ENCODE assay signal across 18 cellular contexts in genomic region chrX:14865201-14865600, GRCh38.
DNase-seq lines count a peak whose midpoint lies in the region; ATAC-seq and TF ChIP-seq lines count a peak whose summit lies in the region.
"Had no signal": no experiment of that assay in that cellular context is flagged by ENCODE, and none has a peak within 500 bp of the region (broad histone marks: within the 10 kb centered on the region; RNA-seq: fewer than 3 reads in every experiment).

No MANE protein-coding gene starts in this region.

- no peaks in the 10 kb centered on the region for H3K9me3 Mint-ChIP-seq in activated naive CD8-positive, alpha-beta T cell treated with anti-CD3 and anti-CD28 coated beads, Interleukin-2, amount 50 U/mL, for 24 hours
- H3K9me3 Mint-ChIP-seq: activated CD8-positive, alpha-beta T cell treated with anti-CD3 and anti-CD28 coated beads for 36 hours had no signal

- H3K36me3 Mint-ChIP-seq in activated naive CD8-positive, alpha-beta T cell treated with anti-CD3 and anti-CD28 coated beads, Interleukin-2, amount 50 U/mL, for 24 hours (ENCODE audit: low read depth) = peaks cover 35% of the 10 kb centered on the region

- H3K27ac Mint-ChIP-seq in activated naive CD8-positive, alpha-beta T cell treated with anti-CD3 and anti-CD28 coated beads, Interleukin-2, amount 50 U/mL, for 24 hours = no peak overlapping the region
- H3K27ac Mint-ChIP-seq: activated CD8-positive, alpha-beta T cell treated with anti-CD3 and anti-CD28 coated beads for 36 hours; naive thymus-derived CD8-positive, alpha-beta T cell had no signal

- peaks cover 4% of the 10 kb centered on the region for H3K4me1 Mint-ChIP-seq in activated naive CD8-positive, alpha-beta T cell treated with anti-CD3 and anti-CD28 coated beads, Interleukin-2, amount 50 U/mL, for 24 hours

- DNase-seq in GM03348 (ENCODE audit: low spot score) (peak; percentile 18), astrocyte of the hippocampus (ENCODE audit: low read depth, low spot score) (peak; percentile 41), foreskin melanocyte (peak; percentile 61), substantia nigra (lab: John Stamatoyannopoulos, UW) (no peak), GM10266 (ENCODE audit: extremely low spot score) (no peak)
- no peak for DNase-seq in activated naive CD8-positive, alpha-beta T cell treated with anti-CD3 and anti-CD28 coated beads, Interleukin-2, amount 50 U/mL, for 24 hours
- DNase-seq: activated CD8-positive, alpha-beta T cell treated with anti-CD3 and anti-CD28 coated beads for 36 hours; adrenal gland; cortex of kidney; DMS53; H9; left ventricle myocardium superior; naive thymus-derived CD8-positive, alpha-beta T cell; NCI-H1930; NCI-H526 treated with DMSO at 0.1 percent for 48 hours had no signal

- no peak for ATAC-seq in activated naive CD8-positive, alpha-beta T cell treated with anti-CD3 and anti-CD28 coated beads, Interleukin-2, amount 50 U/mL, for 24 hours
- no peak for ATAC-seq in GM19397 (IDR thresholded peaks at IDR 0.05; ENCODE audit: unreplicated experiment)
- ATAC-seq: activated CD8-positive, alpha-beta T cell treated with anti-CD3 and anti-CD28 coated beads for 36 hours; left ventricle myocardium superior; naive thymus-derived CD8-positive, alpha-beta T cell had no signal

- no peak overlapping the region for H3K4me3 Mint-ChIP-seq in activated naive CD8-positive, alpha-beta T cell treated with anti-CD3 and anti-CD28 coated beads, Interleukin-2, amount 50 U/mL, for 24 hours
- H3K4me3 Mint-ChIP-seq: activated CD8-positive, alpha-beta T cell treated with anti-CD3 and anti-CD28 coated beads for 36 hours; H9; naive thymus-derived CD8-positive, alpha-beta T cell had no signal

- no peak for TF ChIP-seq CTCF in GM10266 (IDR thresholded peaks at IDR 0.05; ENCODE audit: control insufficient read depth, insufficient read depth, low read depth, missing control alignments)

- no peaks in the 10 kb centered on the region for H3K27me3 Mint-ChIP-seq in activated naive CD8-positive, alpha-beta T cell treated with anti-CD3 and anti-CD28 coated beads, Interleukin-2, amount 50 U/mL, for 24 hours
- H3K27me3 Mint-ChIP-seq: activated CD8-positive, alpha-beta T cell treated with anti-CD3 and anti-CD28 coated beads for 36 hours; naive thymus-derived CD8-positive, alpha-beta T cell had no signal

- peak overlapping the region; percentile 82 for H3K27ac ChIP-seq in substantia nigra (ENCODE audit: low read depth, low read length, poor library complexity, severe bottlenecking)
- H3K27ac ChIP-seq: adrenal gland, C4-2B, esophagus muscularis mucosa had no signal

Comparison
In these comparisons a context has a peak if more than half of its experiments do, and no peak if none do; other contexts are left out.
1. DNase-seq: peak in GM03348 (single experiment), astrocyte of the hippocampus (single experiment) and foreskin melanocyte (single experiment); none in substantia nigra (0 of 49), activated naive CD8-positive, alpha-beta T cell treated with anti-CD3 and anti-CD28 coated beads, Interleukin-2, amount 50 U/mL, for 24 hours (single experiment) and GM10266 (single experiment).